In genomic region chr7:69162931-69163330, GRCh38 we compare ENCODE assay signal across 29 cellular contexts.
"Had no signal": no experiment of that assay in that cellular context is flagged by ENCODE, and none has a peak within 500 bp of the region (broad histone marks: within the 10 kb centered on the region; RNA-seq: fewer than 3 reads in every experiment).

No MANE protein-coding gene starts in this region.

- H3K36me3 Mint-ChIP-seq: activated CD4-positive, alpha-beta memory T cell treated with anti-CD3 and anti-CD28 coated beads for 36 hours; stimulated activated effector memory CD8-positive, alpha-beta T cell treated with anti-CD3 and anti-CD28 coated beads, Interleukin-12 subunit alpha, Interleukin-12 subunit beta, amount 100 ng/mL, for 72 hours; type B pancreatic cell had no signal

- H3K4me1 Mint-ChIP-seq: activated T-helper 17 cell treated with anti-CD3 and anti-CD28 coated beads, Interleukin-2, amount 50 U/mL, for 72 hours; endodermal cell; stimulated activated effector memory CD8-positive, alpha-beta T cell treated with anti-CD3 and anti-CD28 coated beads, Interleukin-12 subunit alpha, Interleukin-12 subunit beta, amount 100 ng/mL, for 72 hours; T-helper 17 cell had no signal

- H3K27me3 Mint-ChIP-seq: activated CD4-positive, alpha-beta memory T cell treated with anti-CD3 and anti-CD28 coated beads for 36 hours; activated T-helper 17 cell treated with anti-CD3 and anti-CD28 coated beads, Interleukin-2, amount 50 U/mL, for 72 hours; stimulated activated naive CD8-positive, alpha-beta T cell treated with anti-CD3 and anti-CD28 coated beads, Interleukin-15, Interleukin-2, amounts not matched to agents 100 ng/mL and 50 ng/mL, for 24 hours; T-helper 17 cell; type B pancreatic cell had no signal

- ATAC-seq: activated CD4-positive, CD25-positive, alpha-beta regulatory T cell treated with anti-CD3 and anti-CD28 coated beads, Interleukin-2, amount 50 U/mL, for 24 hours; activated T-cell treated with anti-CD3 and anti-CD28 coated beads, Interleukin-2, amount 50 U/mL, for 4 hours; activated T-helper 17 cell treated with anti-CD3 and anti-CD28 coated beads, Interleukin-2, amount 50 U/mL, for 72 hours; body of pancreas; gastrocnemius medialis; left cardiac atrium; left ventricle myocardium superior; right lobe of liver; stimulated activated effector memory CD8-positive, alpha-beta T cell treated with anti-CD3 and anti-CD28 coated beads, Interleukin-12 subunit alpha, Interleukin-12 subunit beta, amount 100 ng/mL, for 72 hours; T-helper 17 cell had no signal

- H3K9me3 ChIP-seq: body of pancreas, esophagus squamous epithelium, gastrocnemius medialis, right lobe of liver, uterus had no signal

- H3K4me2 ChIP-seq: hepatocyte had no signal

- H3K4me3 ChIP-seq: body of pancreas, coronary artery, esophagus squamous epithelium, gastrocnemius medialis, hepatocyte, right lobe of liver, skin epidermis, uterus had no signal

- H3K79me2 ChIP-seq: hepatocyte had no signal

- H3K36me3 ChIP-seq: esophagus squamous epithelium, gastrocnemius medialis, right lobe of liver, uterus, WERI-Rb-1 had no signal

- H3K9me3 Mint-ChIP-seq: nephron; stimulated activated effector memory CD8-positive, alpha-beta T cell treated with anti-CD3 and anti-CD28 coated beads, Interleukin-12 subunit alpha, Interleukin-12 subunit beta, amount 100 ng/mL, for 72 hours had no signal

- H2AFZ ChIP-seq: hepatocyte had no signal

- H3K4me1 ChIP-seq: body of pancreas, esophagus squamous epithelium, gastrocnemius medialis, right lobe of liver, uterus had no signal

- DNase-seq: activated CD4-positive, alpha-beta memory T cell treated with anti-CD3 and anti-CD28 coated beads for 36 hours; activated CD4-positive, alpha-beta T cell treated with anti-CD3 and anti-CD28 coated beads for 48 hours; activated gamma-delta T cell treated with Interleukin-2 at 50 U/mL for 16 hours; activated naive CD4-positive, alpha-beta T cell treated with anti-CD3 and anti-CD28 coated beads, Interleukin-2, amount 50 U/mL, for 16 hours; activated T-cell treated with anti-CD3 and anti-CD28 coated beads, Interleukin-2, amount 50 U/mL, for 4 hours; body of pancreas; cerebellar nuclear complex; endodermal cell; esophagus squamous epithelium; gastrocnemius medialis; left cardiac atrium; left ventricle myocardium superior; right lobe of liver; stimulated activated CD4-positive, alpha-beta T cell treated with anti-CD3 and anti-CD28 coated beads, Interleukin-12 subunit alpha, Interleukin-12 subunit beta, amount 100 ng/mL, for 4 hours; stimulated activated CD4-positive, alpha-beta T cell treated with anti-CD3 and anti-CD28 coated beads, Interleukin-4, amount 100 ng/mL, for 24 hours; substantia nigra; T-helper 17 cell; T1000; uterus; WERI-Rb-1 had no signal

- H3K4me3 Mint-ChIP-seq: activated CD4-positive, alpha-beta memory T cell treated with anti-CD3 and anti-CD28 coated beads for 36 hours; activated T-cell treated with anti-CD3 and anti-CD28 coated beads, Interleukin-2, amount 50 U/mL, for 4 hours; activated T-helper 17 cell treated with anti-CD3 and anti-CD28 coated beads, Interleukin-2, amount 50 U/mL, for 72 hours; endodermal cell; nephron; stimulated activated effector memory CD8-positive, alpha-beta T cell treated with anti-CD3 and anti-CD28 coated beads, Interleukin-12 subunit alpha, Interleukin-12 subunit beta, amount 100 ng/mL, for 72 hours; stimulated activated naive CD8-positive, alpha-beta T cell treated with anti-CD3 and anti-CD28 coated beads, Interleukin-15, Interleukin-2, amounts not matched to agents 100 ng/mL and 50 ng/mL, for 24 hours; T-helper 17 cell; type B pancreatic cell had no signal

- H3K27ac Mint-ChIP-seq: activated CD4-positive, alpha-beta memory T cell treated with anti-CD3 and anti-CD28 coated beads for 36 hours; activated T-helper 17 cell treated with anti-CD3 and anti-CD28 coated beads, Interleukin-2, amount 50 U/mL, for 72 hours; endodermal cell; stimulated activated effector memory CD8-positive, alpha-beta T cell treated with anti-CD3 and anti-CD28 coated beads, Interleukin-12 subunit alpha, Interleukin-12 subunit beta, amount 100 ng/mL, for 72 hours; stimulated activated naive CD8-positive, alpha-beta T cell treated with anti-CD3 and anti-CD28 coated beads, Interleukin-15, Interleukin-2, amounts not matched to agents 100 ng/mL and 50 ng/mL, for 24 hours; T-helper 17 cell; type B pancreatic cell had no signal

- H3K27ac ChIP-seq: body of pancreas, coronary artery, esophagus squamous epithelium, gastrocnemius medialis, hepatocyte, right lobe of liver, skin epidermis, uterus, WERI-Rb-1 had no signal

- H3K27me3 ChIP-seq: body of pancreas, esophagus squamous epithelium, gastrocnemius medialis, hepatocyte, right lobe of liver, uterus had no signal
